In the genomic region with DNA sequence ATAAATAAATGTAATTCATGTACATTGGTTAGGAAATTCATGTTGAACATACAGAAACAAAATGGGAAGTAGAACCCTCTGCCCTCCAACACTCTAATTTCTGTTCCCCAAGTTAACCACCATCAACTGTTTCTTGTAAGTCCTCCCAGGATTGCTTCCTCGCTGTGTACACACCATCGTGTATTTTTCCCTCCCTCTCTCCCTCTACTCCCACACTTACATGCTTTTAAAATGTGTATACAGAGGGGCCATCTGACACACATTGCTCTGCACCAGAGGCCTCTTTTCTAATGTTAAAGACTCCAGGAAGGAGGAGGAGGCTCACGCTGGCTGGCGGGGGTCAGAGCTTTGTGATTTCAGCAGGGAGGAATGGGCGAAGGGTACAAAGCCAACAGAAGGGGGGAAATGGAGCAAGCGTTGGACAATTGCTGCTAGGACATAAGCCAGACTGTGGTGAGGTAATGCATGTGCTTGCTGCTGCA, we compare ENCODE assay signal across 12 cellular contexts. TPM values are rescaled to one million over a fixed set of nuclear protein-coding genes. Genes with fewer than 3 reads are reported as not detected.
DNase-seq lines count a peak whose midpoint lies in the region; ATAC-seq and TF ChIP-seq lines count a peak whose summit lies in the region.
"Had no signal": no experiment of that assay in that cellular context is flagged by ENCODE, and none has a peak within 500 bp of the region (broad histone marks: within the 10 kb centered on the region; RNA-seq: fewer than 3 reads in every experiment).

No MANE protein-coding gene starts in this region.

- peak overlapping the region; percentile 38; the same call in 1 of the 2 replicates for H2AFZ ChIP-seq in SK-N-SH (ENCODE audit: low read depth)

- H3F3A ChIP-seq in SK-N-SH (replicated peaks; ENCODE audit: insufficient read depth): peaks cover 3% of the 10 kb centered on the region

- H3K9me3 Mint-ChIP-seq in stimulated activated naive B cell treated with anti-CD40 and anti-IgM and Interleukin-4, amounts not matched to agents 10 μg/mL and 1 μg/mL and 100 μg/mL, for 72 hours: no peaks in the 10 kb centered on the region
- H3K9me3 Mint-ChIP-seq: activated naive CD8-positive, alpha-beta T cell treated with anti-CD3 and anti-CD28 coated beads, Interleukin-2, amount 10 ng/mL, durations not matched to agents 7 days and 5 days had no signal

- H3K4me2 ChIP-seq in SK-N-SH: no peak overlapping the region

- H3K9me3 ChIP-seq in HUES48 (ENCODE audit: control insufficient read depth, insufficient read depth, low read length): no peaks in the 10 kb centered on the region
- no peaks in the 10 kb centered on the region for H3K9me3 ChIP-seq in SK-N-SH
- no peaks in the 10 kb centered on the region for H3K9me3 ChIP-seq in right atrium auricular region
- H3K9me3 ChIP-seq: ovary had no signal

- peaks cover 71% of the 10 kb centered on the region for H3K4me1 ChIP-seq in HUES48 (ENCODE audit: control insufficient read depth, insufficient read depth, low read length)
- H3K4me1 ChIP-seq in SK-N-SH (ENCODE audit: control insufficient read depth in 1 of 2, insufficient read depth in 2 of 2, low read depth in 1 of 2, low read length in 1 of 2): peaks cover 0 to 27% of the 10 kb centered on the region in 2 experiments; a peak in 3 of 4 replicates
- peaks cover 0 to 37% of the 10 kb centered on the region in 2 donors for H3K4me1 ChIP-seq in right atrium auricular region

- POLR2A ChIA-PET in SK-N-SH (lab: Yijun Ruan, JAX): no interaction called here

- H3K36me3 ChIP-seq in HUES48 (ENCODE audit: control insufficient read depth, insufficient read depth, low read length): peaks cover 8% of the 10 kb centered on the region
- no peaks in the 10 kb centered on the region for H3K36me3 ChIP-seq in SK-N-SH (replicated peaks in 1 of 2; ENCODE audit: control insufficient read depth in 1 of 2, insufficient read depth in 2 of 2, low read length in 1 of 2)
- H3K36me3 ChIP-seq in right atrium auricular region: no peaks in the 10 kb centered on the region
- H3K36me3 ChIP-seq: ovary had no signal

- H3K27me3 ChIP-seq in HUES48 (ENCODE audit: control insufficient read depth, insufficient read depth, low read length) (no peaks in the 10 kb centered on the region), SK-N-SH (ENCODE audit: insufficient read depth) (no peaks in the 10 kb centered on the region), right atrium auricular region (no peaks in the 10 kb centered on the region)
- H3K27me3 ChIP-seq: ovary had no signal

- peak overlapping the region in 1 of 2 donors; percentile 28 for H3K4me3 Mint-ChIP-seq in stimulated activated naive B cell treated with anti-CD40 and anti-IgM and Interleukin-4, amounts not matched to agents 10 μg/mL and 1 μg/mL and 100 μg/mL, for 72 hours
- H3K4me3 Mint-ChIP-seq: activated naive CD8-positive, alpha-beta T cell treated with anti-CD3 and anti-CD28 coated beads, Interleukin-2, amount 10 ng/mL, durations not matched to agents 7 days and 5 days had no signal

- CTCF ChIA-PET in SK-N-SH (lab: Yijun Ruan, JAX): interaction anchor here (0.9 to 8.8 kb wide), 3 partner anchors 11 to 170 kb away, joined by 3 to 68 read pairs (median 5); no protein-coding TSS in a partner anchor

- peak; percentile 61 to 76 for ATAC-seq in stimulated activated naive B cell treated with anti-CD40 and anti-IgM and Interleukin-4, amounts not matched to agents 10 μg/mL and 1 μg/mL and 100 μg/mL, for 72 hours (replicated peaks)
- ATAC-seq in GM18873 (IDR thresholded peaks at IDR 0.05; ENCODE audit: low FRiP score, unreplicated experiment): no peak

- H4K20me1 ChIP-seq in SK-N-SH (ENCODE audit: insufficient read depth): no peaks in the 10 kb centered on the region

- no peak overlapping the region for H3K27ac Mint-ChIP-seq in stimulated activated naive B cell treated with anti-CD40 and anti-IgM and Interleukin-4, amounts not matched to agents 10 μg/mL and 1 μg/mL and 100 μg/mL, for 72 hours
- H3K27ac Mint-ChIP-seq: activated naive CD8-positive, alpha-beta T cell treated with anti-CD3 and anti-CD28 coated beads, Interleukin-2, amount 10 ng/mL, durations not matched to agents 7 days and 5 days had no signal

- 55% methylated on average over 6 of the region's 6 CpGs for WGBS in SK-N-SH (ENCODE audit: low lambda C conversion rate)

- no peaks in the 10 kb centered on the region for H3K36me3 Mint-ChIP-seq in stimulated activated naive B cell treated with anti-CD40 and anti-IgM and Interleukin-4, amounts not matched to agents 10 μg/mL and 1 μg/mL and 100 μg/mL, for 72 hours

- no peak for TF ChIP-seq EP300 in SK-N-SH (IDR thresholded peaks at IDR 0.05; ENCODE audit: borderline replicate concordance in 1 of 2, low read depth in 1 of 2, low read length in 1 of 2)

- DNase-seq in SK-N-SH (no peak), right atrium auricular region (ENCODE audit: low spot score) (peak; percentile 65), HK-2 (ENCODE audit: unreplicated experiment) (no peak), DMS53 (lab: John Stamatoyannopoulos, UW) (no peak)
- no peak for DNase-seq in stimulated activated naive B cell treated with anti-CD40 and anti-IgM and Interleukin-4, amounts not matched to agents 10 μg/mL and 1 μg/mL and 100 μg/mL, for 72 hours
- DNase-seq: activated CD4-positive, CD25-positive, alpha-beta regulatory T cell treated with anti-CD3 and anti-CD28 coated beads, Interleukin-2, amount 50 U/mL, for 72 hours; activated naive CD8-positive, alpha-beta T cell treated with anti-CD3 and anti-CD28 coated beads, Interleukin-2, amount 10 ng/mL, durations not matched to agents 7 days and 5 days; effector CD4-positive, alpha-beta T cell; NCI-H2029 treated with DMSO at 0.1 percent for 48 hours; ovary had no signal

- H3K27me3 Mint-ChIP-seq in stimulated activated naive B cell treated with anti-CD40 and anti-IgM and Interleukin-4, amounts not matched to agents 10 μg/mL and 1 μg/mL and 100 μg/mL, for 72 hours: peaks cover 54 to 79% of the 10 kb centered on the region in 2 donors

- TF ChIP-seq RAD21 in SK-N-SH (IDR thresholded peaks at IDR 0.05; ENCODE audit: low read length): no peak

- 0 out of 2 replicates have a peak overlapping the region, but pooled peaks have one; percentile 20 for H3K4me3 ChIP-seq in HUES48 (ENCODE audit: low read depth, low read length)
- H3K4me3 ChIP-seq in SK-N-SH (ENCODE audit: low read depth in 2 of 2, low read length in 1 of 2): no peak overlapping the region
- no peak overlapping the region for H3K4me3 ChIP-seq in right atrium auricular region
- H3K4me3 ChIP-seq: ovary had no signal

- H3K79me2 ChIP-seq in SK-N-SH (ENCODE audit: insufficient read depth): no peaks in the 10 kb centered on the region

- no peak for TF ChIP-seq CTCF in SK-N-SH (IDR thresholded peaks at IDR 0.05)
- no peak for TF ChIP-seq CTCF in right atrium auricular region (IDR thresholded peaks at IDR 0.05)

- no peaks in the 10 kb centered on the region for H3K9me2 ChIP-seq in SK-N-SH

- H3K27ac ChIP-seq in HUES48 (ENCODE audit: low read depth, low read length) (peak overlapping the region; percentile 86), SK-N-SH (ENCODE audit: low read depth in 2 of 2, low read length in 1 of 2) (no peak overlapping the region), right atrium auricular region (no peak overlapping the region)
- H3K27ac ChIP-seq: ovary had no signal

- H3K9ac ChIP-seq in HUES48 (ENCODE audit: low read depth, low read length): peak overlapping the region; percentile 27; the same call in 1 of the 2 replicates
- no peak overlapping the region for H3K9ac ChIP-seq in SK-N-SH

- H3K4me1 Mint-ChIP-seq in stimulated activated naive B cell treated with anti-CD40 and anti-IgM and Interleukin-4, amounts not matched to agents 10 μg/mL and 1 μg/mL and 100 μg/mL, for 72 hours: peaks cover 21 to 35% of the 10 kb centered on the region in 2 donors

TF ChIP-seq in SK-N-SH, 30 proteins besides CTCF, POLR2A, EP300 and RAD21 (continues in another document):
- TF ChIP-seq TCF12 (IDR thresholded peaks at IDR 0.05) (peak; percentile 55), FOXJ3 (CRISPR knock-in tag; IDR thresholded peaks at IDR 0.05) (no peak), NFIC (IDR thresholded peaks at IDR 0.05; ENCODE audit: borderline replicate concordance) (0 out of 2 replicates have a peak, but pooled peaks have one; percentile 14), FOSL2 (IDR thresholded peaks at IDR 0.05; ENCODE audit: borderline replicate concordance, low read depth) (peak; percentile 15; the same call in 1 of the 2 replicates), JUND (IDR thresholded peaks at IDR 0.05) (0 out of 2 replicates have a peak, but pooled peaks have one; percentile 5), CHD2 (IDR thresholded peaks at IDR 0.05; ENCODE audit: low read length, partially characterized antibody) (no peak), PBX3 (IDR thresholded peaks at IDR 0.05) (peak; percentile 32; the same call in 1 of the 2 replicates)

RNA-seq across cellular contexts. Expression of gene EPHA1, which starts 1.9 kb away (rescaled TPM):
- 0.26 and 0.49 TPM in 2 replicates for polyA plus RNA-seq in SK-N-SH (2012; rRNA removed)
- polyA plus RNA-seq in SK-N-SH (2012; cell fraction: cytosol; rRNA removed): 0.19 and 0.28 TPM in 2 replicates
- polyA plus RNA-seq in SK-N-SH (2012; cell fraction: nucleus; rRNA removed): 0.64 and 1.0 TPM in 2 replicates
- under 1 TPM in 1 of 2 donors, not detected in 1; 0.71 TPM for total RNA-seq in right atrium auricular region

RNA-seq across cellular contexts. Expression of gene ZYX, which starts 29.4 kb away (rescaled TPM):
- polyA plus RNA-seq in SK-N-SH (2012; rRNA removed): 124 and 271 TPM in 2 replicates
- polyA plus RNA-seq in SK-N-SH (2012; cell fraction: cytosol; rRNA removed): 159 and 266 TPM in 2 replicates
- 593 and 733 TPM in 2 replicates for polyA plus RNA-seq in SK-N-SH (2012; cell fraction: nucleus; rRNA removed)
- total RNA-seq in right atrium auricular region: 10 to 100 TPM; 48.3 to 93.7 TPM

RNA-seq across cellular contexts. Expression of gene TAS2R60, which starts 32.7 kb away (rescaled TPM):
- 0.10 TPM in 1 of 2 replicates, not detected in the other for polyA plus RNA-seq in SK-N-SH (2012; rRNA removed)
- polyA plus RNA-seq in SK-N-SH (2012; cell fraction: cytosol; rRNA removed): 0.05 and 0.10 TPM in 2 replicates
- polyA plus RNA-seq in SK-N-SH (2012; cell fraction: nucleus; rRNA removed): 0.18 and 0.27 TPM in 2 replicates
- total RNA-seq in right atrium auricular region: not detected
- polyA plus RNA-seq: ovary had no signal

RNA-seq across cellular contexts. Expression of gene FAM131B, which starts 48.1 kb away (rescaled TPM):
- polyA plus RNA-seq in SK-N-SH (2012; rRNA removed): 43.6 and 50.1 TPM in 2 replicates
- polyA plus RNA-seq in SK-N-SH (2012; cell fraction: cytosol; rRNA removed): 22.3 and 35.7 TPM in 2 replicates
- 47.8 and 56.9 TPM in 2 replicates for polyA plus RNA-seq in SK-N-SH (2012; cell fraction: nucleus; rRNA removed)
- total RNA-seq in right atrium auricular region: under 1 TPM; 0.08 to 0.48 TPM
